ENCODE assay signal across 1 cellular context in genomic region chr2:221614274-221614673, GRCh38.
TF ChIP-seq lines count a peak whose summit lies in the region.

No MANE protein-coding gene starts in this region.

TF ChIP-seq in H1, 55 proteins besides CTCF, POLR2A, EP300 and RAD21 (continued from another document):
- TF ChIP-seq TEAD4 (IDR thresholded peaks at IDR 0.05; ENCODE audit: low read depth, low read length) (no peak), GABPA (IDR thresholded peaks at IDR 0.05; ENCODE audit: borderline replicate concordance, insufficient read depth, low read length) (no peak), YY1 (IDR thresholded peaks at IDR 0.05; ENCODE audit: low read depth, low read length) (no peak), FOSL1 (IDR thresholded peaks at IDR 0.05; ENCODE audit: insufficient read depth, low read depth, low read length) (no peak), KDM1A (IDR thresholded peaks at IDR 0.05; ENCODE audit: borderline replicate concordance, low read length) (no peak), RNF2 (IDR thresholded peaks at IDR 0.05; ENCODE audit: borderline replicate concordance, low read depth, low read length, missing control alignments, poor library complexity, severe bottlenecking) (no peak), TBP (IDR thresholded peaks at IDR 0.05; ENCODE audit: low read depth, low read length) (no peak), CHD1 (IDR thresholded peaks at IDR 0.05; ENCODE audit: low read depth, low read length) (no peak), HDAC2 (IDR thresholded peaks at IDR 0.05; ENCODE audit: borderline replicate concordance in 1 of 2, low read depth in 2 of 2, low read length in 2 of 2) (no peak)
